ENCODE assay signal across 16 cellular contexts in the genomic region with DNA sequence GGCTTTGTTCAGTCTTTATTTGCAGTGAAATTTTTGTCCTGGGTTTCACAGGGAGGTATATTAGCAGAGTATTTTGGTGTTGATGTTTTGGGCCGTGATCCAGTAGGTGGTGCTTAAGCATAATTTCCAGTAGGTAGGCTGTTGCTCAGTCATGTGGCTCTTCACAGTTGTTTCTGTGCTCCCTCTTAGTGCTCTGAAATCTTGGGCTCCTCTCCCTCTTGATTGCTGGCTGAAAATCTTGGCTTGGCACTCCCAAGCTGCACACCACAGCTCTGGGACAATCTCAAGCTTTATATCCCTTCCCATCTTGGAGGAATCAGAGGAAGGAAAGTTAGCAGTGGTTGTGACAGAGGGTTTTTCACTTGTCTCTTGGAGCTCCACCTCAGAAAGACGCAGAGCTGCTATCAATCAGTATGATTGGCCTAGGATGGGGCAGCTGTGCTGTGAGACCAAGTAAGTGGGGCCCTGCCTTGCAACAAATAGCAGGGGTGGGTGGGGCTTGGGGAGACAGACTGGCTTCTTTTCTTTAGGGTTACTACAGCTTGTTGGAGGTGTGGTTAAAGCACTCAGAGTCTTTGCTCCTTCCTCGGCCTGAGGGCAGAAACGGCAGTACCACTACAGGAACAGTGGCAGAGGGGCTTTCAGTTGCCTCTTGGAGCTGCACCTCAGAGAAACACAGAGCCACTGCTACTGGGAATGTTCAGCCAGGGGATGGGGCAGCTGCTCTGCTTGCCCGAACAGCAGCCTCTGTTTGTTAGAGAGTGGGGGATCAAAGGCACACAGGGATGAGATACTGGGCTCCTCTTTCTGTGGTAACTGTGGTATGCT.
DNase-seq lines count a peak whose midpoint lies in the region; ATAC-seq and TF ChIP-seq lines count a peak whose summit lies in the region.
"Had no signal": no experiment of that assay in that cellular context is flagged by ENCODE, and none has a peak within 500 bp of the region (broad histone marks: within the 10 kb centered on the region; RNA-seq: fewer than 3 reads in every experiment).

No MANE protein-coding gene starts in this region.

- ATAC-seq in HG03196 (IDR thresholded peaks at IDR 0.05; ENCODE audit: unreplicated experiment) (no peak), HG02798 (IDR thresholded peaks at IDR 0.05; ENCODE audit: poor library complexity, unreplicated experiment) (no peak)

- H3K27me3 ChIP-seq in hepatocyte: no peaks in the 10 kb centered on the region
- H3K27me3 ChIP-seq in stomach smooth muscle (ENCODE audit: control insufficient read depth in 1 of 2, insufficient read depth in 2 of 2, low read length in 2 of 2): no peaks in the 10 kb centered on the region
- H3K27me3 ChIP-seq: BE2C, dorsolateral prefrontal cortex had no signal

- no peak overlapping the region for H3K4me2 ChIP-seq in hepatocyte

- H3K9me3 ChIP-seq in hepatocyte (ENCODE audit: low read depth) (no peaks in the 10 kb centered on the region), stomach smooth muscle (ENCODE audit: control insufficient read depth in 2 of 2, low read length in 2 of 2) (no peaks in the 10 kb centered on the region)
- H3K9me3 ChIP-seq: BE2C had no signal

- TF ChIP-seq CTCF in hepatocyte (IDR thresholded peaks at IDR 0.05; ENCODE audit: poor library complexity): no peak

- H3K36me3 ChIP-seq in hepatocyte (replicated peaks; ENCODE audit: insufficient read depth, low read depth): no peaks in the 10 kb centered on the region
- no peaks in the 10 kb centered on the region for H3K36me3 ChIP-seq in stomach smooth muscle (ENCODE audit: control insufficient read depth in 2 of 2, insufficient read depth in 2 of 2, low read length in 2 of 2)
- H3K36me3 ChIP-seq: BE2C, WERI-Rb-1 had no signal

- H3K4me1 ChIP-seq in hepatocyte (ENCODE audit: insufficient read depth) (no peaks in the 10 kb centered on the region), stomach smooth muscle (ENCODE audit: control insufficient read depth, insufficient read depth, low read length) (no peaks in the 10 kb centered on the region)
- H3K4me1 ChIP-seq: BE2C had no signal

- no peaks in the 10 kb centered on the region for H3K79me2 ChIP-seq in hepatocyte

- peak overlapping the region in 1 of 2 donors; percentile 28 for H3K9ac ChIP-seq in stomach smooth muscle (ENCODE audit: low read length in 2 of 2)

- WGBS in hepatocyte (ENCODE audit: low lambda C conversion rate, missing lambda C conversion rate): 72% methylated on average over 5 of the region's 5 CpGs

- no peaks in the 10 kb centered on the region for H3K9me2 ChIP-seq in hepatocyte (replicated peaks; ENCODE audit: insufficient read depth)

- H3K4me3 ChIP-seq in hepatocyte (no peak overlapping the region), stomach smooth muscle (ENCODE audit: low read length in 2 of 2) (peak overlapping the region; percentile 13 to 36)
- H3K4me3 ChIP-seq: dorsolateral prefrontal cortex had no signal

- H4K20me1 ChIP-seq in hepatocyte (ENCODE audit: insufficient read depth, poor library complexity, severe bottlenecking): no peaks in the 10 kb centered on the region

- H3K27ac ChIP-seq in hepatocyte (no peak overlapping the region), stomach smooth muscle (ENCODE audit: low read length) (peak overlapping the region; percentile 26)
- H3K27ac ChIP-seq: dorsolateral prefrontal cortex, WERI-Rb-1 had no signal

- peak overlapping the region; percentile 23 for H2AFZ ChIP-seq in hepatocyte

- DNase-seq in HCEC 1CT: peak; percentile 35
- peak; percentile 21 for DNase-seq in amniotic epithelial cell (ENCODE audit: low read depth)
- no peak for DNase-seq in hepatocyte (ENCODE audit: low spot score)
- DNase-seq in Ammon's horn (ENCODE audit: low spot score): no peak
- no peak for DNase-seq in stimulated activated naive CD4-positive, alpha-beta T cell (lab: John Stamatoyannopoulos, UW)
- DNase-seq: activated naive CD8-positive, alpha-beta T cell treated with anti-CD3 and anti-CD28 coated beads, Interleukin-2, amount 10 ng/mL, durations not matched to agents 7 days and 5 days; BE2C; dorsolateral prefrontal cortex; H7; NCI-H1417; SIG-M5; stimulated activated CD8-positive, alpha-beta memory T cell treated with anti-CD3 and anti-CD28 coated beads, Interleukin-4, amount 100 ng/mL, for 48 hours; WERI-Rb-1 had no signal

Comparison
In these comparisons a context has a peak if more than half of its experiments do, and no peak if none do; other contexts are left out.
1. DNase-seq: peak in HCEC 1CT (single experiment) and amniotic epithelial cell (single experiment); none in hepatocyte (single experiment), Ammon's horn (single experiment) and stimulated activated naive CD4-positive, alpha-beta T cell (0 of 6).